13 cellular contexts compared by ENCODE assay signal in genomic region chr21:17901458-17902092, GRCh38.
DNase-seq lines count a peak whose midpoint lies in the region; ATAC-seq, FAIRE-seq and TF ChIP-seq lines count a peak whose summit lies in the region.
"Had no signal": no experiment of that assay in that cellular context is flagged by ENCODE, and none has a peak within 500 bp of the region (broad histone marks: within the 10 kb centered on the region; RNA-seq: fewer than 3 reads in every experiment).

No MANE protein-coding gene starts in this region.

- peak overlapping the region; percentile 55 for H2BK5ac ChIP-seq in mesendoderm (ENCODE audit: low read length)

- H3K27ac ChIP-seq in K562 (ENCODE audit: extremely low read depth, low read depth, low read length) (no peak overlapping the region), mesendoderm (ENCODE audit: low read depth, low read length) (peak overlapping the region; percentile 45)
- H3K27ac ChIP-seq: adrenal gland, stomach had no signal

- peak overlapping the region; percentile 73 for H3K56ac ChIP-seq in mesendoderm (ENCODE audit: low read length)

- H3K23ac ChIP-seq in mesendoderm (ENCODE audit: low read length) = peak overlapping the region; percentile 24

- TF ChIP-seq RAD21 in K562 (CRISPR knock-in tag; conservative IDR thresholded peaks at IDR 0.05 in 1 of 2, IDR thresholded peaks at IDR 0.05 in 1 of 2) = no peak

- H3K79me1 ChIP-seq in mesendoderm (ENCODE audit: low read length) = no peaks in the 10 kb centered on the region

- H3K79me2 ChIP-seq in K562 (ENCODE audit: control insufficient read depth, insufficient read depth, low read length) (no peaks in the 10 kb centered on the region), mesendoderm (ENCODE audit: control insufficient read depth, insufficient read depth, low read length) (no peaks in the 10 kb centered on the region)

- H3K4me2 ChIP-seq in K562 (ENCODE audit: insufficient read depth, low read length) (peak overlapping the region; percentile 49), mesendoderm (ENCODE audit: low read length) (no peak overlapping the region)

- no peak overlapping the region for H2AK5ac ChIP-seq in mesendoderm (ENCODE audit: low read length)

- no peak for TF ChIP-seq EP300 in K562 (IDR thresholded peaks at IDR 0.05; ENCODE audit: low read length)

- no peak overlapping the region for H3K18ac ChIP-seq in mesendoderm (ENCODE audit: low read length)

- H3K36me3 ChIP-seq in K562 (ENCODE audit: control insufficient read depth, insufficient read depth, low read length) = no peaks in the 10 kb centered on the region
- H3K36me3 ChIP-seq in mesendoderm (ENCODE audit: control insufficient read depth, insufficient read depth, low read length) = no peaks in the 10 kb centered on the region
- H3K36me3 ChIP-seq: adrenal gland, stomach had no signal

- H3K4me1 ChIP-seq in K562 (replicated peaks in 1 of 2; ENCODE audit: control insufficient read depth in 2 of 2, insufficient read depth in 2 of 2, low read length in 2 of 2) (no peaks in the 10 kb centered on the region; a peak in 2 of 5 replicates), mesendoderm (ENCODE audit: control insufficient read depth, low read depth, low read length) (peaks cover 2% of the 10 kb centered on the region)
- H3K4me1 ChIP-seq: adrenal gland had no signal

- DNase-seq in NCI-H226 (peak; percentile 48), K562 (ENCODE audit: extremely low read depth in 1 of 4, low spot score in 3 of 4) (no peak), mesendoderm (peak; percentile 35), H54 (ENCODE audit: insufficient read length, low spot score) (no peak), NCI-H1694 treated with DMSO at 0.1 percent for 48 hours (lab: John Stamatoyannopoulos, UW) (no peak), NCI-H524 (lab: John Stamatoyannopoulos, UW) (no peak), activated gamma-delta T cell (lab: John Stamatoyannopoulos, UW) (no peak)
- DNase-seq: activated CD8-positive, alpha-beta memory T cell treated with anti-CD3 and anti-CD28 coated beads for 24 hours; adrenal gland; CD4-positive, CD25-positive, alpha-beta regulatory T cell; NCI-H1930; stomach had no signal

- in situ Hi-C loops in K562 (cut with MboI) = loop anchor here (5.0 kb wide), 1 partner anchor 214 kb away; no protein-coding TSS in a partner anchor

- no TSS peak for BruUV-seq in K562 (replicated peaks; lab: Mats Ljungman, UMichigan)

- H3K4me3 ChIP-seq in K562 = no peak overlapping the region
- no peak overlapping the region for H3K4me3 ChIP-seq in mesendoderm (ENCODE audit: low read length)
- H3K4me3 ChIP-seq: adrenal gland, stomach had no signal

- TF ChIP-seq POLR2A in K562 (conservative IDR thresholded peaks at IDR 0.05) (no peak), H54 (IDR thresholded peaks at IDR 0.05; ENCODE audit: low read depth, low read length) (no peak)

- peak overlapping the region; percentile 1 for H3K4ac ChIP-seq in mesendoderm (ENCODE audit: low read depth, low read length)

- H2AFZ ChIP-seq in K562 (ENCODE audit: low read depth, low read length) = peak overlapping the region; percentile 72

- H4K5ac ChIP-seq in mesendoderm (ENCODE audit: low read length) = no peak overlapping the region

- H3K27me3 ChIP-seq in K562 (ENCODE audit: control insufficient read depth in 2 of 2, insufficient read depth in 2 of 2, low read length in 2 of 2) (no peaks in the 10 kb centered on the region), mesendoderm (ENCODE audit: insufficient read depth, low read length, poor library complexity) (no peaks in the 10 kb centered on the region)
- H3K27me3 ChIP-seq: adrenal gland, stomach had no signal

- no peak overlapping the region for H4K8ac ChIP-seq in mesendoderm (ENCODE audit: low read depth, low read length)

- TF ChIP-seq CTCF in K562 (IDR thresholded peaks at IDR 0.05 in 2 of 3, conservative IDR thresholded peaks at IDR 0.05 in 1 of 3; ENCODE audit: insufficient read depth in 2 of 3, low read depth in 1 of 3, low read length in 3 of 3) = no peak

- CTCF ChIA-PET in K562 (lab: Yijun Ruan, JAX; ENCODE audit: low intra/inter-chr PET ratio) = interaction anchor here (2.1 kb wide), 1 partner anchor 222 kb away, joined by 17 read pairs; no protein-coding TSS in a partner anchor

- ATAC-seq in GM18868 (IDR thresholded peaks at IDR 0.05; ENCODE audit: unreplicated experiment) = peak; percentile 58
- ATAC-seq in K562 = peak; percentile 61

- no peak overlapping the region for H2BK120ac ChIP-seq in mesendoderm (ENCODE audit: low read depth, low read length)

- H4K20me1 ChIP-seq in K562 (replicated peaks; ENCODE audit: control insufficient read depth, insufficient read depth, low read length) = no peaks in the 10 kb centered on the region

- H2BK15ac ChIP-seq in mesendoderm (replicated peaks; ENCODE audit: low read depth) = no peak overlapping the region

- FAIRE-seq in K562 (lab: Jason Lieb, UNC) = no peak
- no peak for FAIRE-seq in H54 (lab: Jason Lieb, UNC)

- H3K9ac ChIP-seq in K562 (ENCODE audit: insufficient read depth in 1 of 2, low read depth in 2 of 2, low read length in 2 of 2) (no peak overlapping the region), mesendoderm (ENCODE audit: low read length) (peak overlapping the region; percentile 42)

- WGBS in K562 (ENCODE audit: insufficient coverage, low coverage, missing lambda C conversion rate) = 11% methylated on average over 9 of the region's 10 CpGs
- WGBS in mesendoderm (ENCODE audit: extremely low coverage, insufficient coverage, low lambda C conversion rate) = no CpG with 5 or more reads among the region's 10 CpGs

- H3K9me1 ChIP-seq in K562 (ENCODE audit: control insufficient read depth, insufficient read depth, low read length) = no peaks in the 10 kb centered on the region

- POLR2A ChIA-PET in K562 (lab: Yijun Ruan, JAX) = interaction anchor here (0.6 kb wide), 1 partner anchor 83 kb away, joined by 3 read pairs; no protein-coding TSS in a partner anchor

- no peaks in the 10 kb centered on the region for H3K9me3 ChIP-seq in K562 (replicated peaks; ENCODE audit: control insufficient read depth, insufficient read depth, low read depth, low read length)
- H3K9me3 ChIP-seq: adrenal gland, stomach had no signal

- intact Hi-C loops in K562 (cut with micrococcal nuclease) = loop anchor here (2.0 kb wide), 1 partner anchor 223 kb away; no protein-coding TSS in a partner anchor

TF ChIP-seq in K562, 482 proteins besides CTCF, POLR2A, EP300 and RAD21 (continues in another document):
- TF ChIP-seq, protein P1, sequence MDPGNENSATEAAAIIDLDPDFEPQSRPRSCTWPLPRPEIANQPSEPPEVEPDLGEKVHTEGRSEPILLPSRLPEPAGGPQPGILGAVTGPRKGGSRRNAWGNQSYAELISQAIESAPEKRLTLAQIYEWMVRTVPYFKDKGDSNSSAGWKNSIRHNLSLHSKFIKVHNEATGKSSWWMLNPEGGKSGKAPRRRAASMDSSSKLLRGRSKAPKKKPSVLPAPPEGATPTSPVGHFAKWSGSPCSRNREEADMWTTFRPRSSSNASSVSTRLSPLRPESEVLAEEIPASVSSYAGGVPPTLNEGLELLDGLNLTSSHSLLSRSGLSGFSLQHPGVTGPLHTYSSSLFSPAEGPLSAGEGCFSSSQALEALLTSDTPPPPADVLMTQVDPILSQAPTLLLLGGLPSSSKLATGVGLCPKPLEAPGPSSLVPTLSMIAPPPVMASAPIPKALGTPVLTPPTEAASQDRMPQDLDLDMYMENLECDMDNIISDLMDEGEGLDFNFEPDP (CRISPR knock-in tag; IDR thresholded peaks at IDR 0.05) = no peak
- TF ChIP-seq BHLHE40 (IDR thresholded peaks at IDR 0.05; ENCODE audit: low read length) = no peak
- TF ChIP-seq RCOR1 (IDR thresholded peaks at IDR 0.05; ENCODE audit: borderline replicate concordance in 1 of 2, low read depth in 2 of 2, low read length in 2 of 2) = no peak
- TF ChIP-seq, protein P2, sequence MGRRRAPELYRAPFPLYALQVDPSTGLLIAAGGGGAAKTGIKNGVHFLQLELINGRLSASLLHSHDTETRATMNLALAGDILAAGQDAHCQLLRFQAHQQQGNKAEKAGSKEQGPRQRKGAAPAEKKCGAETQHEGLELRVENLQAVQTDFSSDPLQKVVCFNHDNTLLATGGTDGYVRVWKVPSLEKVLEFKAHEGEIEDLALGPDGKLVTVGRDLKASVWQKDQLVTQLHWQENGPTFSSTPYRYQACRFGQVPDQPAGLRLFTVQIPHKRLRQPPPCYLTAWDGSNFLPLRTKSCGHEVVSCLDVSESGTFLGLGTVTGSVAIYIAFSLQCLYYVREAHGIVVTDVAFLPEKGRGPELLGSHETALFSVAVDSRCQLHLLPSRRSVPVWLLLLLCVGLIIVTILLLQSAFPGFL (CRISPR knock-in tag; IDR thresholded peaks at IDR 0.05) = no peak
- no peak for TF ChIP-seq ZNF239 (CRISPR knock-in tag; IDR thresholded peaks at IDR 0.05)
- TF ChIP-seq, protein P3, sequence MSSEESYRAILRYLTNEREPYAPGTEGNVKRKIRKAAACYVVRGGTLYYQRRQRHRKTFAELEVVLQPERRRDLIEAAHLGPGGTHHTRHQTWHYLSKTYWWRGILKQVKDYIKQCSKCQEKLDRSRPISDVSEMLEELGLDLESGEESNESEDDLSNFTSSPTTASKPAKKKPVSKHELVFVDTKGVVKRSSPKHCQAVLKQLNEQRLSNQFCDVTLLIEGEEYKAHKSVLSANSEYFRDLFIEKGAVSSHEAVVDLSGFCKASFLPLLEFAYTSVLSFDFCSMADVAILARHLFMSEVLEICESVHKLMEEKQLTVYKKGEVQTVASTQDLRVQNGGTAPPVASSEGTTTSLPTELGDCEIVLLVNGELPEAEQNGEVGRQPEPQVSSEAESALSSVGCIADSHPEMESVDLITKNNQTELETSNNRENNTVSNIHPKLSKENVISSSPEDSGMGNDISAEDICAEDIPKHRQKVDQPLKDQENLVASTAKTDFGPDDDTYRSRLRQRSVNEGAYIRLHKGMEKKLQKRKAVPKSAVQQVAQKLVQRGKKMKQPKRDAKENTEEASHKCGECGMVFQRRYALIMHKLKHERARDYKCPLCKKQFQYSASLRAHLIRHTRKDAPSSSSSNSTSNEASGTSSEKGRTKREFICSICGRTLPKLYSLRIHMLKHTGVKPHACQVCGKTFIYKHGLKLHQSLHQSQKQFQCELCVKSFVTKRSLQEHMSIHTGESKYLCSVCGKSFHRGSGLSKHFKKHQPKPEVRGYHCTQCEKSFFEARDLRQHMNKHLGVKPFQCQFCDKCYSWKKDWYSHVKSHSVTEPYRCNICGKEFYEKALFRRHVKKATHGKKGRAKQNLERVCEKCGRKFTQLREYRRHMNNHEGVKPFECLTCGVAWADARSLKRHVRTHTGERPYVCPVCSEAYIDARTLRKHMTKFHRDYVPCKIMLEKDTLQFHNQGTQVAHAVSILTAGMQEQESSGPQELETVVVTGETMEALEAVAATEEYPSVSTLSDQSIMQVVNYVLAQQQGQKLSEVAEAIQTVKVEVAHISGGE (CRISPR knock-in tag; IDR thresholded peaks at IDR 0.05) = no peak
- no peak for TF ChIP-seq ZNF184 (CRISPR knock-in tag; IDR thresholded peaks at IDR 0.05)
- no peak for TF ChIP-seq ZNF224 (CRISPR knock-in tag; IDR thresholded peaks at IDR 0.05)

Comparison
In these comparisons a context has a peak if more than half of its experiments do, and no peak if none do; other contexts are left out.
1. DNase-seq: peak in NCI-H226 (single experiment) and mesendoderm (single experiment); none in K562 (0 of 4), H54 (single experiment), NCI-H1694 treated with DMSO at 0.1 percent for 48 hours (single experiment), NCI-H524 (0 of 2) and activated gamma-delta T cell (single experiment).